Comparison of ENCODE assay signal across 4 cellular contexts in genomic region chr6:33831725-33832124, GRCh38. TPM values are rescaled to one million over a fixed set of nuclear protein-coding genes. Genes with fewer than 3 reads are reported as not detected.
"Had no signal": no experiment of that assay in that cellular context is flagged by ENCODE, and none has a peak within 500 bp of the region (broad histone marks: within the 10 kb centered on the region; RNA-seq: fewer than 3 reads in every experiment).

No MANE protein-coding gene starts in this region.

RNA-seq across cellular contexts. Expression of gene MLN, which starts 27.9 kb away (rescaled TPM):
- total RNA-seq: HT-29, HT1080, IMR-90 had no signal
- polyA plus RNA-seq: IgD-negative memory B cell, IMR-90 had no signal
